8 cellular contexts compared by ENCODE assay signal in genomic region chr18:24271381-24272331, GRCh38.
DNase-seq lines count a peak whose midpoint lies in the region; FAIRE-seq and TF ChIP-seq lines count a peak whose summit lies in the region.

No MANE protein-coding gene starts in this region.

- no peak for FAIRE-seq in GM19239 (lab: Jason Lieb, UNC)

- POLR2A ChIA-PET in HEK293T (lab: Yijun Ruan, JAX), result interaction anchor here (0.7 to 1.5 kb wide), 4 partner anchors 9 to 133 kb away, joined by 3 to 4 read pairs (median 4); partner anchors contain the start of gene CABYR

- no peaks in the 10 kb centered on the region for H3K4me1 ChIP-seq in NT2/D1 (ENCODE audit: insufficient read depth, insufficient read length)

- no peaks in the 10 kb centered on the region for H3K27me3 ChIP-seq in NT2/D1 (ENCODE audit: insufficient read depth, insufficient read length)

- no peaks in the 10 kb centered on the region for H3K36me3 ChIP-seq in NT2/D1 (ENCODE audit: insufficient read depth, insufficient read length, low read length)

- peak overlapping the region; percentile 69 for H3K4me3 ChIP-seq in NT2/D1 (ENCODE audit: insufficient read length, low read depth)

- H3K9me3 ChIP-seq in NT2/D1 (ENCODE audit: insufficient read depth, low read length), result no peaks in the 10 kb centered on the region

- CTCF ChIA-PET in HEK293T (lab: Yijun Ruan, JAX), result interaction anchor here (0.6 to 2.0 kb wide), 4 partner anchors 56 to 321 kb away, joined by 3 to 8 read pairs (median 3); no protein-coding TSS in a partner anchor

- DNase-seq in COLO829 (ENCODE audit: low spot score), result peak; percentile 76
- DNase-seq in HEK293T (ENCODE audit: extremely low spot score), result peak; percentile 91
- peak; percentile 85 for DNase-seq in NT2/D1 (ENCODE audit: low read depth, low spot score)
- DNase-seq in brain pericyte (ENCODE audit: low read depth, low spot score), result peak; percentile 32
- peak; percentile 66 for DNase-seq in iPS DF 4.7 (ENCODE audit: extremely low read depth, low spot score)
- DNase-seq in pulmonary artery endothelial cell (ENCODE audit: low read depth, low spot score), result peak; percentile 37
- DNase-seq in NCI-H187 treated with DMSO at 0.1 percent for 48 hours (lab: John Stamatoyannopoulos, UW), result no peak
- no peak for DNase-seq in GM19239 (ENCODE audit: insufficient read length, low spot score)

- H3K9ac ChIP-seq in NT2/D1 (ENCODE audit: insufficient read length, low read depth), result peak overlapping the region; percentile 85

TF ChIP-seq in HEK293T, 16 proteins besides CTCF, POLR2A, EP300 and RAD21:
- no peak for TF ChIP-seq FOXK2 (IDR thresholded peaks at IDR 0.05)
- TF ChIP-seq LEF1 (IDR thresholded peaks at IDR 0.05; ENCODE audit: borderline replicate concordance), result no peak
- peak; percentile 66; the same call in 1 of the 2 replicates for TF ChIP-seq ARNT (IDR thresholded peaks at IDR 0.05)
- peak; percentile 99 for TF ChIP-seq ZNF384 (IDR thresholded peaks at IDR 0.05)
- TF ChIP-seq PKNOX1 (IDR thresholded peaks at IDR 0.05), result peak; percentile 75; the same call in 1 of the 2 replicates

Comparison
In these comparisons a context has a peak if more than half of its experiments do, and no peak if none do; other contexts are left out.
1. DNase-seq: peak in COLO829 (single experiment), HEK293T (single experiment), NT2/D1 (single experiment), brain pericyte (single experiment), iPS DF 4.7 (single experiment) and pulmonary artery endothelial cell (single experiment); none in NCI-H187 treated with DMSO at 0.1 percent for 48 hours (single experiment) and GM19239 (single experiment).